1 cellular context compared by ENCODE assay signal in genomic region chr2:136116111-136116812, GRCh38.
TF ChIP-seq lines count a peak whose summit lies in the region.

No MANE protein-coding gene starts in this region.

TF ChIP-seq in HEK293, 187 proteins besides CTCF, POLR2A, EP300 and RAD21 (continued from another document):
- TF ChIP-seq, protein P1, sequence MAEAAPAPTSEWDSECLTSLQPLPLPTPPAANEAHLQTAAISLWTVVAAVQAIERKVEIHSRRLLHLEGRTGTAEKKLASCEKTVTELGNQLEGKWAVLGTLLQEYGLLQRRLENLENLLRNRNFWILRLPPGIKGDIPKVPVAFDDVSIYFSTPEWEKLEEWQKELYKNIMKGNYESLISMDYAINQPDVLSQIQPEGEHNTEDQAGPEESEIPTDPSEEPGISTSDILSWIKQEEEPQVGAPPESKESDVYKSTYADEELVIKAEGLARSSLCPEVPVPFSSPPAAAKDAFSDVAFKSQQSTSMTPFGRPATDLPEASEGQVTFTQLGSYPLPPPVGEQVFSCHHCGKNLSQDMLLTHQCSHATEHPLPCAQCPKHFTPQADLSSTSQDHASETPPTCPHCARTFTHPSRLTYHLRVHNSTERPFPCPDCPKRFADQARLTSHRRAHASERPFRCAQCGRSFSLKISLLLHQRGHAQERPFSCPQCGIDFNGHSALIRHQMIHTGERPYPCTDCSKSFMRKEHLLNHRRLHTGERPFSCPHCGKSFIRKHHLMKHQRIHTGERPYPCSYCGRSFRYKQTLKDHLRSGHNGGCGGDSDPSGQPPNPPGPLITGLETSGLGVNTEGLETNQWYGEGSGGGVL (tag by site-specific recombination; IDR thresholded peaks at IDR 0.05) = peak; percentile 61
- TF ChIP-seq ZNF768 (tag by site-specific recombination; IDR thresholded peaks at IDR 0.05) (no peak), ZNF23 (tag by site-specific recombination; IDR thresholded peaks at IDR 0.05; ENCODE audit: borderline replicate concordance) (no peak), KLF1 (tag by site-specific recombination; IDR thresholded peaks at IDR 0.05) (peak; percentile 69), KLF9 (tag by site-specific recombination; IDR thresholded peaks at IDR 0.05; ENCODE audit: low read depth) (peak; percentile 64)
TF ChIP-seq in HEK293: peak in this region for 11.
